In genomic region chr2:154170400-154170799, GRCh38 we compare ENCODE assay signal across 24 cellular contexts.
"Had no signal": no experiment of that assay in that cellular context is flagged by ENCODE, and none has a peak within 500 bp of the region (broad histone marks: within the 10 kb centered on the region; RNA-seq: fewer than 3 reads in every experiment).

No MANE protein-coding gene starts in this region.

- H3K36me3 ChIP-seq: stomach, suprapubic skin, thoracic aorta, thyroid gland, tibial artery, tibial nerve, transverse colon, upper lobe of left lung, upper lobe of right lung, uterus, vagina had no signal

- H3K27me3 ChIP-seq: stomach, suprapubic skin, testis, thyroid gland, tibial artery, tibial nerve, transverse colon, upper lobe of left lung, upper lobe of right lung, uterus, vagina had no signal

- H3K9me3 ChIP-seq: suprapubic skin, testis, thoracic aorta, thyroid gland, tibial artery, tibial nerve, transverse colon, upper lobe of left lung, upper lobe of right lung, uterus, vagina had no signal

- H3K27ac ChIP-seq: stomach, suprapubic skin, testis, thoracic aorta, thyroid gland, tibial artery, tibial nerve, transverse colon, upper lobe of left lung, upper lobe of right lung, uterus, vagina had no signal

- H3K4me3 ChIP-seq: stomach, suprapubic skin, testis, thoracic aorta, thyroid gland, tibial artery, tibial nerve, transverse colon, upper lobe of left lung, upper lobe of right lung, uterus, vagina had no signal

- DNase-seq: stimulated activated CD4-positive, alpha-beta T cell treated with anti-CD3 and anti-CD28 coated beads, Interleukin-2, amount 100 ng/mL, for 48 hours; stimulated activated CD4-positive, alpha-beta T cell treated with anti-CD3 and anti-CD28 coated beads, Interleukin-4, amount 100 ng/mL, for 1 hour; stimulated activated CD4-positive, alpha-beta T cell treated with anti-CD3 and anti-CD28 coated beads, Interleukin-4, amount 100 ng/mL, for 24 hours; stimulated activated CD4-positive, alpha-beta T cell treated with anti-CD3 and anti-CD28 coated beads, Interleukin-4, amount 100 ng/mL, for 4 hours; stimulated activated CD8-positive, alpha-beta memory T cell treated with anti-CD3 and anti-CD28 coated beads, Interleukin-4, amount 100 ng/mL, for 48 hours; stimulated activated naive B cell treated with anti-CD40 and anti-IgM and Interleukin-4, amounts not matched to agents 10 μg/mL and 1 μg/mL and 100 μg/mL, for 72 hours; stimulated activated naive CD4-positive, alpha-beta T cell; stimulated activated naive CD4-positive, alpha-beta T cell treated with Interleukin-2 at 50 U/mL for 16 hours; stimulated activated naive CD8-positive, alpha-beta T cell treated with anti-CD3 and anti-CD28 coated beads, Interleukin-15, amount 100 ng/mL, for 72 hours; stimulated activated naive CD8-positive, alpha-beta T cell treated with anti-CD3 and anti-CD28 coated beads, Interleukin-15, Interleukin-2, amounts not matched to agents 100 U/mL and 50 U/mL, for 24 hours; stomach; substantia nigra; testis; thyroid gland; tibial artery; transverse colon; trophoblast cell; upper lobe of left lung; upper lobe of right lung; uterus had no signal
